In the genomic region with DNA sequence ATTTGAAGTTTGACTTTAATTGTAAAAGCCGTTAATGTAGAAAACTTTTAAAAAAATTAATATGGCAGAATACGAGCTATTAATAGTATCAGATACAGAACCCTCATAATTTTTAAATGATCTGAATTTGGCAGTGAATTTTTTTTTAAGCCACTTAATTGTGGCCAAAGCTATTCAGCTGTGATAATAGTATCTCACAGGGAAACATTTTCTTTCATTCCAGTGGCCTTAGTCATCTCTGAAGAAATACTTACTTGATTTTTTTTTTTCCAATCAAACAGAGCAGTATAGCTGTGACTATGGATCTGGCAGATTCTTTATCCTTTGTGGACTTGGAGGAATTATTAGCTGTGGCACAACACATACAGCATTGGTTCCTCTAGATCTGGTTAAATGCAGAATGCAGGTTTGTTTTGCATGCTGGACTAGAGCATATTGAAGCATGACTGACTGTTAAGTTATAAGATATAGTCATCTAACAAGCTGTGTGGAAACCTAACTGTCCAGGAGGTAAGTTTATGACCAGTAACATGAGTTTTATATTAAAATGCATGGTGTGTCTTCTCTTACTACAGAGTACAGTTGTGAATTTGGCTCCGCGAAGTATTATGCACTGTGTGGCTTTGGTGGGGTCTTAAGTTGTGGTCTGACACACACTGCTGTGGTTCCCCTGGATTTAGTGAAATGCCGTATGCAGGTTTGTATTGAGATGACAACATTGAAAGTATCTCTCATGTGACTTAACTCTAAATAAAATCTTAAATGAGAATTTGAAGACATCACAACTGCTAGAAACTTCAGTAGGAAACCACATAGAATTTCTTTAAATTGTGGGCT, we compare ENCODE assay signal across 8 cellular contexts. TPM values are rescaled to one million over a fixed set of nuclear protein-coding genes. Genes with fewer than 3 reads are reported as not detected.
DNase-seq lines count a peak whose midpoint lies in the region; ATAC-seq and TF ChIP-seq lines count a peak whose summit lies in the region.

No MANE protein-coding gene starts in this region.

- H3K4me1 ChIP-seq in HEK293 (ENCODE audit: control insufficient read depth, insufficient read depth, low read length) = peaks cover 6% of the 10 kb centered on the region

- CTCF ChIA-PET in HEK293 (lab: Yijun Ruan, JAX) = interaction anchor here (0.6 to 3.0 kb wide), 7 partner anchors 9 to 425 kb away, joined by 3 to 18 read pairs (median 4); no protein-coding TSS in a partner anchor

- no peaks in the 10 kb centered on the region for H3K9me3 ChIP-seq in HEK293 (ENCODE audit: control insufficient read depth, insufficient read depth, low read depth, low read length)

- no peaks in the 10 kb centered on the region for H3K27me3 Mint-ChIP-seq in activated naive CD8-positive, alpha-beta T cell treated with anti-CD3 and anti-CD28 coated beads, Interleukin-2, amount 10 ng/mL, durations not matched to agents 7 days and 5 days

- TF ChIP-seq CTCF in 22Rv1 (IDR thresholded peaks at IDR 0.05) = no peak
- no peak for TF ChIP-seq CTCF in HEK293 (tag by site-specific recombination; IDR thresholded peaks at IDR 0.05)

- H3K36me3 ChIP-seq in HEK293 (ENCODE audit: control insufficient read depth in 2 of 2, insufficient read depth in 1 of 2, low read length in 2 of 2) = peaks cover 43 to 52% of the 10 kb centered on the region in 2 experiments

- no peaks in the 10 kb centered on the region for H3K9me3 Mint-ChIP-seq in activated naive CD8-positive, alpha-beta T cell treated with anti-CD3 and anti-CD28 coated beads, Interleukin-2, amount 10 ng/mL, durations not matched to agents 7 days and 5 days

- POLR2A ChIA-PET in HEK293 (lab: Yijun Ruan, JAX) = interaction anchor here (0.8 to 2.9 kb wide), 10 partner anchors 11 to 80 kb away, joined by 3 to 26 read pairs (median 4); a partner anchor contains a TSS
- POLR2A ChIA-PET in activated naive CD8-positive, alpha-beta T cell treated with anti-CD3 and anti-CD28 coated beads, Interleukin-2, amount 10 ng/mL, durations not matched to agents 7 days and 5 days (lab: Charles Lee) = interaction anchor here (0.6 to 6.7 kb wide), 8 partner anchors 12 to 85 kb away, joined by 3 to 40 read pairs (median 8); a partner anchor contains a TSS

- no peak for ATAC-seq in activated naive CD8-positive, alpha-beta T cell treated with anti-CD3 and anti-CD28 coated beads, Interleukin-2, amount 10 ng/mL, durations not matched to agents 7 days and 5 days (ENCODE audit: low read depth)
- ATAC-seq in GM19023 (IDR thresholded peaks at IDR 0.05; ENCODE audit: unreplicated experiment) = no peak
- ATAC-seq in GM19324 (IDR thresholded peaks at IDR 0.05; ENCODE audit: low FRiP score, unreplicated experiment) = no peak

- H3K4me1 Mint-ChIP-seq in activated naive CD8-positive, alpha-beta T cell treated with anti-CD3 and anti-CD28 coated beads, Interleukin-2, amount 10 ng/mL, durations not matched to agents 7 days and 5 days = peaks cover 21% of the 10 kb centered on the region

- H3K4me3 Mint-ChIP-seq in activated naive CD8-positive, alpha-beta T cell treated with anti-CD3 and anti-CD28 coated beads, Interleukin-2, amount 10 ng/mL, durations not matched to agents 7 days and 5 days = peak overlapping the region; percentile 94

- peaks cover 27% of the 10 kb centered on the region for H3K36me3 Mint-ChIP-seq in activated naive CD8-positive, alpha-beta T cell treated with anti-CD3 and anti-CD28 coated beads, Interleukin-2, amount 10 ng/mL, durations not matched to agents 7 days and 5 days

- H3K27ac Mint-ChIP-seq in activated naive CD8-positive, alpha-beta T cell treated with anti-CD3 and anti-CD28 coated beads, Interleukin-2, amount 10 ng/mL, durations not matched to agents 7 days and 5 days = peak overlapping the region; percentile 99

- DNase-seq in activated naive CD8-positive, alpha-beta T cell treated with anti-CD3 and anti-CD28 coated beads, Interleukin-2, amount 10 ng/mL, durations not matched to agents 7 days and 5 days = no peak
- DNase-seq in islet precursor cell (peak; percentile 20), superior temporal gyrus (ENCODE audit: extremely low spot score) (peak; percentile 17)
- DNase-seq in activated effector memory CD4-positive, alpha-beta T cell treated with Interleukin-2 at 50 U/mL for 16 hours = no peak

- peak overlapping the region; percentile 95 for H3K4me3 ChIP-seq in HEK293 (ENCODE audit: low read depth, low read length)

- H3K27ac ChIP-seq in 22Rv1 (peak overlapping the region; percentile 88), HEK293 (ENCODE audit: extremely low read depth, low read depth, low read length) (no peak overlapping the region)

TF ChIP-seq in HEK293, 187 proteins besides CTCF, POLR2A, EP300 and RAD21:
- no peak for TF ChIP-seq ZNF660 (tag by site-specific recombination; IDR thresholded peaks at IDR 0.05)
- no peak for TF ChIP-seq ZNF837 (tag by site-specific recombination; IDR thresholded peaks at IDR 0.05)
- peak; percentile 69; the same call in 1 of the 2 replicates for TF ChIP-seq ZNF664 (tag by site-specific recombination; IDR thresholded peaks at IDR 0.05)
- TF ChIP-seq, protein P1, sequence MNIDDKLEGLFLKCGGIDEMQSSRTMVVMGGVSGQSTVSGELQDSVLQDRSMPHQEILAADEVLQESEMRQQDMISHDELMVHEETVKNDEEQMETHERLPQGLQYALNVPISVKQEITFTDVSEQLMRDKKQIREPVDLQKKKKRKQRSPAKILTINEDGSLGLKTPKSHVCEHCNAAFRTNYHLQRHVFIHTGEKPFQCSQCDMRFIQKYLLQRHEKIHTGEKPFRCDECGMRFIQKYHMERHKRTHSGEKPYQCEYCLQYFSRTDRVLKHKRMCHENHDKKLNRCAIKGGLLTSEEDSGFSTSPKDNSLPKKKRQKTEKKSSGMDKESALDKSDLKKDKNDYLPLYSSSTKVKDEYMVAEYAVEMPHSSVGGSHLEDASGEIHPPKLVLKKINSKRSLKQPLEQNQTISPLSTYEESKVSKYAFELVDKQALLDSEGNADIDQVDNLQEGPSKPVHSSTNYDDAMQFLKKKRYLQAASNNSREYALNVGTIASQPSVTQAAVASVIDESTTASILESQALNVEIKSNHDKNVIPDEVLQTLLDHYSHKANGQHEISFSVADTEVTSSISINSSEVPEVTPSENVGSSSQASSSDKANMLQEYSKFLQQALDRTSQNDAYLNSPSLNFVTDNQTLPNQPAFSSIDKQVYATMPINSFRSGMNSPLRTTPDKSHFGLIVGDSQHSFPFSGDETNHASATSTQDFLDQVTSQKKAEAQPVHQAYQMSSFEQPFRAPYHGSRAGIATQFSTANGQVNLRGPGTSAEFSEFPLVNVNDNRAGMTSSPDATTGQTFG (tag by site-specific recombination; IDR thresholded peaks at IDR 0.05; ENCODE audit: borderline replicate concordance) = no peak
- TF ChIP-seq ZNF776 (tag by site-specific recombination; IDR thresholded peaks at IDR 0.05; ENCODE audit: borderline replicate concordance) = no peak
- no peak for TF ChIP-seq SP2 (tag by site-specific recombination; IDR thresholded peaks at IDR 0.05)
- peak; percentile 13; the same call in 1 of the 2 replicates for TF ChIP-seq GLIS1 (tag by site-specific recombination; IDR thresholded peaks at IDR 0.05)
- TF ChIP-seq ZNF202 (tag by site-specific recombination; IDR thresholded peaks at IDR 0.05; ENCODE audit: borderline replicate concordance) = no peak
- TF ChIP-seq ZNF426 (tag by site-specific recombination; IDR thresholded peaks at IDR 0.05) = no peak
- no peak for TF ChIP-seq ZNF112 (tag by site-specific recombination; IDR thresholded peaks at IDR 0.05)
- TF ChIP-seq ZNF394 (tag by site-specific recombination; IDR thresholded peaks at IDR 0.05; ENCODE audit: borderline replicate concordance) = no peak
- TF ChIP-seq, protein P2, sequence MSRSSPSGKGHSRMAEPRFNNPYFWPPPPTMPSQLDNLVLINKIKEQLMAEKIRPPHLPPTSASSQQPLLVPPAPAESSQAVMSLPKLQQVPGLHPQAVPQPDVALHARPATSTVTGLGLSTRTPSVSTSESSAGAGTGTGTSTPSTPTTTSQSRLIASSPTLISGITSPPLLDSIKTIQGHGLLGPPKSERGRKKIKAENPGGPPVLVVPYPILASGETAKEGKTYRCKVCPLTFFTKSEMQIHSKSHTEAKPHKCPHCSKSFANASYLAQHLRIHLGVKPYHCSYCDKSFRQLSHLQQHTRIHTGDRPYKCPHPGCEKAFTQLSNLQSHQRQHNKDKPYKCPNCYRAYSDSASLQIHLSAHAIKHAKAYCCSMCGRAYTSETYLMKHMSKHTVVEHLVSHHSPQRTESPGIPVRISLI (tag by site-specific recombination; IDR thresholded peaks at IDR 0.05) = 0 out of 2 replicates have a peak, but pooled peaks have one; percentile 42
- TF ChIP-seq, protein P3, sequence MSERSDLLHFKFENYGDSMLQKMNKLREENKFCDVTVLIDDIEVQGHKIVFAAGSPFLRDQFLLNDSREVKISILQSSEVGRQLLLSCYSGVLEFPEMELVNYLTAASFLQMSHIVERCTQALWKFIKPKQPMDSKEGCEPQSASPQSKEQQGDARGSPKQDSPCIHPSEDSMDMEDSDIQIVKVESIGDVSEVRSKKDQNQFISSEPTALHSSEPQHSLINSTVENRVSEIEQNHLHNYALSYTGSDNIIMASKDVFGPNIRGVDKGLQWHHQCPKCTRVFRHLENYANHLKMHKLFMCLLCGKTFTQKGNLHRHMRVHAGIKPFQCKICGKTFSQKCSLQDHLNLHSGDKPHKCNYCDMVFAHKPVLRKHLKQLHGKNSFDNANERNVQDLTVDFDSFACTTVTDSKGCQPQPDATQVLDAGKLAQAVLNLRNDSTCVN (tag by site-specific recombination; optimal IDR thresholded peaks at IDR 0.05) = no peak
- no peak for TF ChIP-seq KLF7 (tag by site-specific recombination; IDR thresholded peaks at IDR 0.05; ENCODE audit: borderline replicate concordance)

RNA-seq across cellular contexts. Expression of a gene that starts 1.9 kb away (rescaled TPM):
- 100 to 1,000 TPM; 326 to 337 TPM for total RNA-seq in activated naive CD8-positive, alpha-beta T cell treated with anti-CD3 and anti-CD28 coated beads, Interleukin-2, amount 10 ng/mL, durations not matched to agents 7 days and 5 days

RNA-seq across cellular contexts. Expression of a gene that starts 49.2 kb away (rescaled TPM):
- total RNA-seq in activated naive CD8-positive, alpha-beta T cell treated with anti-CD3 and anti-CD28 coated beads, Interleukin-2, amount 10 ng/mL, durations not matched to agents 7 days and 5 days = 10 to 100 TPM; 23.4 to 24.0 TPM

RNA-seq across cellular contexts. Expression of a gene that starts 49.7 kb away (rescaled TPM):
- 10 to 100 TPM; 32.0 to 32.8 TPM for total RNA-seq in activated naive CD8-positive, alpha-beta T cell treated with anti-CD3 and anti-CD28 coated beads, Interleukin-2, amount 10 ng/mL, durations not matched to agents 7 days and 5 days

Comparison
In these comparisons a context has a peak if more than half of its experiments do, and no peak if none do; other contexts are left out.
1. DNase-seq: peak in islet precursor cell (single experiment) and superior temporal gyrus (single experiment); none in activated naive CD8-positive, alpha-beta T cell treated with anti-CD3 and anti-CD28 coated beads, Interleukin-2, amount 10 ng/mL, durations not matched to agents 7 days and 5 days (single experiment) and activated effector memory CD4-positive, alpha-beta T cell treated with Interleukin-2 at 50 U/mL for 16 hours (single experiment).